ENCODE assay signal across 15 cellular contexts in genomic region chr22:46929689-46930225, GRCh38.
"Had no signal": no experiment of that assay in that cellular context is flagged by ENCODE, and none has a peak within 500 bp of the region (broad histone marks: within the 10 kb centered on the region; RNA-seq: fewer than 3 reads in every experiment).

No MANE protein-coding gene starts in this region.

- H3K27me3 Mint-ChIP-seq: activated CD4-positive, alpha-beta T cell treated with anti-CD3 and anti-CD28 coated beads, Interleukin-2, amount 10 ng/mL, durations not matched to agents 7 days and 5 days; activated T-cell treated with anti-CD3 and anti-CD28 coated beads, Interleukin-2, amount 50 U/mL, for 24 hours; stimulated activated memory B cell treated with anti-CD40 and anti-IgM and Interleukin-4, amounts not matched to agents 10 μg/mL and 1 μg/mL and 100 μg/mL, for 72 hours had no signal

- H3K4me3 Mint-ChIP-seq: activated CD4-positive, alpha-beta T cell treated with anti-CD3 and anti-CD28 coated beads, Interleukin-2, amount 10 ng/mL, durations not matched to agents 7 days and 5 days; activated T-cell treated with anti-CD3 and anti-CD28 coated beads, Interleukin-2, amount 50 U/mL, for 24 hours; neural crest cell; stimulated activated memory B cell treated with anti-CD40 and anti-IgM and Interleukin-4, amounts not matched to agents 10 μg/mL and 1 μg/mL and 100 μg/mL, for 72 hours; T-helper 2 cell treated with Interferon-gamma antibody and Interleukin-4, amounts not matched to agents 5 μg/mL and 100 μg/mL, for 36 hours had no signal

- H3K27me3 ChIP-seq: esophagus muscularis mucosa, pancreas had no signal

- H3K4me3 ChIP-seq: coronary artery, esophagus muscularis mucosa, lower lobe of right lung, pancreas had no signal

- H3K36me3 ChIP-seq: pancreas had no signal

- DNase-seq: activated CD4-positive, alpha-beta T cell treated with anti-CD3 and anti-CD28 coated beads, Interleukin-2, amount 10 ng/mL, durations not matched to agents 7 days and 5 days; activated gamma-delta T cell; activated T-cell treated with anti-CD3 and anti-CD28 coated beads, Interleukin-2, amount 50 U/mL, for 24 hours; central memory CD4-positive, alpha-beta T cell; hippocampal formation; lower lobe of right lung; midbrain; pancreas; stimulated activated CD4-positive, alpha-beta T cell treated with anti-CD3 and anti-CD28 coated beads, Interleukin-2, amount 100 ng/mL, for 48 hours had no signal

- H3K9me3 Mint-ChIP-seq: activated CD4-positive, alpha-beta T cell treated with anti-CD3 and anti-CD28 coated beads, Interleukin-2, amount 10 ng/mL, durations not matched to agents 7 days and 5 days; activated naive CD4-positive, alpha-beta T cell treated with anti-CD3 and anti-CD28 coated beads, Interleukin-2, amount 50 U/mL, for 72 hours; activated T-cell treated with anti-CD3 and anti-CD28 coated beads, Interleukin-2, amount 50 U/mL, for 24 hours; neural crest cell; stimulated activated memory B cell treated with anti-CD40 and anti-IgM and Interleukin-4, amounts not matched to agents 10 μg/mL and 1 μg/mL and 100 μg/mL, for 72 hours; T-helper 2 cell treated with Interferon-gamma antibody and Interleukin-4, amounts not matched to agents 5 μg/mL and 100 μg/mL, for 36 hours had no signal

- H3K27ac ChIP-seq: coronary artery, esophagus muscularis mucosa, lower lobe of right lung, pancreas had no signal

- H3K27ac Mint-ChIP-seq: activated CD4-positive, alpha-beta T cell treated with anti-CD3 and anti-CD28 coated beads, Interleukin-2, amount 10 ng/mL, durations not matched to agents 7 days and 5 days; activated naive CD4-positive, alpha-beta T cell treated with anti-CD3 and anti-CD28 coated beads, Interleukin-2, amount 50 U/mL, for 72 hours; activated T-cell treated with anti-CD3 and anti-CD28 coated beads, Interleukin-2, amount 50 U/mL, for 24 hours; stimulated activated memory B cell treated with anti-CD40 and anti-IgM and Interleukin-4, amounts not matched to agents 10 μg/mL and 1 μg/mL and 100 μg/mL, for 72 hours; T-helper 2 cell treated with Interferon-gamma antibody and Interleukin-4, amounts not matched to agents 5 μg/mL and 100 μg/mL, for 36 hours had no signal

- ATAC-seq: activated naive CD4-positive, alpha-beta T cell treated with anti-CD3 and anti-CD28 coated beads, Interleukin-2, amount 50 U/mL, for 72 hours; lower lobe of right lung; pancreas; stimulated activated memory B cell treated with anti-CD40 and anti-IgM and Interleukin-4, amounts not matched to agents 10 μg/mL and 1 μg/mL and 100 μg/mL, for 72 hours had no signal
